In genomic region chr2:96423866-96424265, GRCh38 we compare ENCODE assay signal across 28 cellular contexts.
DNase-seq lines count a peak whose midpoint lies in the region; ATAC-seq, FAIRE-seq and TF ChIP-seq lines count a peak whose summit lies in the region.
"Had no signal": no experiment of that assay in that cellular context is flagged by ENCODE, and none has a peak within 500 bp of the region (broad histone marks: within the 10 kb centered on the region; RNA-seq: fewer than 3 reads in every experiment).

No MANE protein-coding gene starts in this region.

- H3K27me3 Mint-ChIP-seq in activated CD4-positive, alpha-beta T cell treated with anti-CD3 and anti-CD28 coated beads for 36 hours: peaks cover 9% of the 10 kb centered on the region

- intact Hi-C loops in activated CD4-positive, alpha-beta T cell treated with anti-CD3 and anti-CD28 coated beads for 36 hours (cut with DNase I, micrococcal nuclease): no loop called here

- H3K4me3 Mint-ChIP-seq in activated CD4-positive, alpha-beta T cell treated with anti-CD3 and anti-CD28 coated beads for 36 hours: no peak overlapping the region
- H3K4me3 Mint-ChIP-seq: dendritic cell treated with granulocyte-macrophage colony-stimulating factor and Interleukin-4, amounts not matched to agents 40 ng/mL and 50 ng/mL, for 4 days; WTC11 had no signal

- CTCF ChIA-PET in activated CD4-positive, alpha-beta T cell treated with anti-CD3 and anti-CD28 coated beads for 36 hours (lab: Charles Lee): interaction anchor here (1.3 to 3.4 kb wide), 3 partner anchors 13 to 30 kb away, joined by 3 to 14 read pairs (median 4); no protein-coding TSS in a partner anchor

- no peaks in the 10 kb centered on the region for H3K9me3 ChIP-seq in mesodermal cell (ENCODE audit: control insufficient read depth, low read length)
- H3K9me3 ChIP-seq: BE2C, breast epithelium, thyroid gland had no signal

- TF ChIP-seq CTCF in bronchial epithelial cell (IDR thresholded peaks at IDR 0.05; ENCODE audit: insufficient read depth, low read length, severe bottlenecking): no peak

- peaks cover 10% of the 10 kb centered on the region for H3K4me1 Mint-ChIP-seq in activated CD4-positive, alpha-beta T cell treated with anti-CD3 and anti-CD28 coated beads for 36 hours

- H3K9me3 Mint-ChIP-seq in activated CD4-positive, alpha-beta T cell treated with anti-CD3 and anti-CD28 coated beads for 36 hours (ENCODE audit: low read depth): peaks cover 2% of the 10 kb centered on the region

- ATAC-seq in activated CD4-positive, alpha-beta T cell treated with anti-CD3 and anti-CD28 coated beads for 36 hours: no peak
- no peak for ATAC-seq in GM18519 (IDR thresholded peaks at IDR 0.05; ENCODE audit: low FRiP score, unreplicated experiment)
- ATAC-seq: foreskin keratinocyte; K562; SK-N-SH treated with all-trans-retinoic acid at 6 μM for 48 hours; stimulated activated naive CD8-positive, alpha-beta T cell treated with anti-CD3 and anti-CD28 coated beads, Interleukin-15, Interleukin-2, amounts not matched to agents 100 U/mL and 50 U/mL, for 24 hours; WTC11 had no signal

- no peak for FAIRE-seq in bronchial epithelial cell (lab: Jason Lieb, UNC)
- FAIRE-seq: GM18507, H54, islet of Langerhans, K562 had no signal

- H3K36me3 Mint-ChIP-seq in activated CD4-positive, alpha-beta T cell treated with anti-CD3 and anti-CD28 coated beads for 36 hours (ENCODE audit: low read depth): no peaks in the 10 kb centered on the region

- H3K27ac ChIP-seq in mesodermal cell (ENCODE audit: low read depth, low read length, severe bottlenecking): peak overlapping the region; percentile 17
- H3K27ac ChIP-seq: 22Rv1, breast epithelium, foreskin keratinocyte, thyroid gland had no signal

- H3K4me1 ChIP-seq in mesodermal cell (ENCODE audit: control insufficient read depth, insufficient read depth, low read length, poor library complexity, severe bottlenecking): peaks cover 12% of the 10 kb centered on the region
- H3K4me1 ChIP-seq: BE2C, breast epithelium, thyroid gland had no signal

- POLR2A ChIA-PET in activated CD4-positive, alpha-beta T cell treated with anti-CD3 and anti-CD28 coated beads for 36 hours (lab: Charles Lee): no interaction called here

- H3K36me3 ChIP-seq in bronchial epithelial cell (ENCODE audit: control insufficient read depth, insufficient read depth, low read length) (no peaks in the 10 kb centered on the region), mesodermal cell (ENCODE audit: control insufficient read depth, insufficient read depth, low read length) (no peaks in the 10 kb centered on the region)
- H3K36me3 ChIP-seq: BE2C, breast epithelium, thyroid gland had no signal

- no peaks in the 10 kb centered on the region for H3K27me3 ChIP-seq in bronchial epithelial cell (ENCODE audit: control insufficient read depth, insufficient read depth, low read length)
- H3K27me3 ChIP-seq: breast epithelium, foreskin keratinocyte, thyroid gland had no signal

- no peak overlapping the region for H3K4me3 ChIP-seq in bronchial epithelial cell (ENCODE audit: low read depth, low read length)
- H3K4me3 ChIP-seq in mesodermal cell (ENCODE audit: extremely low read depth, insufficient read depth, low read length, poor library complexity, severe bottlenecking): no peak overlapping the region
- H3K4me3 ChIP-seq: breast epithelium, K562, thyroid gland had no signal

- WGBS in mesodermal cell (ENCODE audit: insufficient coverage in 2 of 2), 2 experiments: 33% methylated on average over 1 of the region's 1 CpG; no CpG with 5 or more reads in 1 of the 2 experiments

- DNase-seq in NCI-H82 (lab: John Stamatoyannopoulos, UW) (peak; percentile 45), NCI-H82 treated with DMSO at 0.1 percent for 48 hours (lab: John Stamatoyannopoulos, UW; ENCODE audit: unreplicated experiment) (no peak), bronchial epithelial cell (ENCODE audit: low read depth) (peak; percentile 20), NCI-H748 (lab: John Stamatoyannopoulos, UW; ENCODE audit: unreplicated experiment) (no peak), AG08395 (ENCODE audit: low spot score) (no peak)
- DNase-seq in activated CD4-positive, alpha-beta T cell treated with anti-CD3 and anti-CD28 coated beads for 36 hours: no peak
- DNase-seq: activated CD4-positive, alpha-beta T cell treated with anti-CD3 and anti-CD28 coated beads, Interleukin-2, amount 50 U/mL, for 48 hours; activated effector memory CD4-positive, alpha-beta T cell treated with Interleukin-2 at 50 U/mL for 16 hours; BE2C; hypothalamus; NCI-H1694; NCI-H526; stimulated activated CD4-positive, alpha-beta T cell treated with anti-CD3 and anti-CD28 coated beads, Interleukin-12 subunit alpha, Interleukin-12 subunit beta, amount 100 ng/mL, for 4 hours; stimulated activated CD4-positive, alpha-beta T cell treated with anti-CD3 and anti-CD28 coated beads, Interleukin-4, amount 100 ng/mL, for 4 hours; stimulated activated naive CD8-positive, alpha-beta T cell treated with anti-CD3 and anti-CD28 coated beads, Interleukin-15, Interleukin-2, amounts not matched to agents 100 U/mL and 50 U/mL, for 24 hours; thyroid gland had no signal

- no peak overlapping the region for H3K27ac Mint-ChIP-seq in activated CD4-positive, alpha-beta T cell treated with anti-CD3 and anti-CD28 coated beads for 36 hours
- H3K27ac Mint-ChIP-seq: dendritic cell treated with granulocyte-macrophage colony-stimulating factor and Interleukin-4, amounts not matched to agents 40 ng/mL and 50 ng/mL, for 4 days; WTC11 had no signal

Comparison
In these comparisons a context has a peak if more than half of its experiments do, and no peak if none do; other contexts are left out.
1. DNase-seq: peak in NCI-H82 (single experiment) and bronchial epithelial cell (single experiment); none in NCI-H82 treated with DMSO at 0.1 percent for 48 hours (single experiment), activated CD4-positive, alpha-beta T cell treated with anti-CD3 and anti-CD28 coated beads for 36 hours (single experiment), NCI-H748 (single experiment) and AG08395 (single experiment).